Comparison of ENCODE assay signal across 11 cellular contexts in the genomic region with DNA sequence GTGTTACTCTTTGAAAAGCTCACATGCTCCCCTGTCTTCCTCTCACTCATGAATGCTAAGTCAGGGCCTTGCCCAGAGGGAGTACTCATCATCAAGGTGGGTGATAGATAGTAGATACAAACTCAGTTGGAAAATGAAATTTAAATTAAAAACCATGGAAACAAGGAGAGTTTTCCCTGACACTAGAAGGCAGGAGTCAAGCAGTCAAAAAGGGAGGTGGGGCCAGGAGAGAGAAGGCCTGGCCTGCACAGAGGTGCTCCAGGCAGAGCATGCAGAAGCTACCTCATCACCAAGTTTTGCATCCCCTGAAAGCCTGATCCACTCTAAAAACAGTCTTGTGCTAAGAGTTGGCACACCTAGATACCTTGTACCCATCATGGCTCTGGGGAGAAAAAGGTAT.
DNase-seq lines count a peak whose midpoint lies in the region; ATAC-seq and TF ChIP-seq lines count a peak whose summit lies in the region.
"Had no signal": no experiment of that assay in that cellular context is flagged by ENCODE, and none has a peak within 500 bp of the region (broad histone marks: within the 10 kb centered on the region; RNA-seq: fewer than 3 reads in every experiment).

No MANE protein-coding gene starts in this region.

- ATAC-seq in HCT116 (peak; percentile 76), GM18907 (IDR thresholded peaks at IDR 0.05; ENCODE audit: unreplicated experiment) (no peak)
- ATAC-seq: activated naive CD8-positive, alpha-beta T cell treated with anti-CD3 and anti-CD28 coated beads, Interleukin-2, amount 50 U/mL, for 24 hours had no signal

- H3K27me3 ChIP-seq in HCT116 (ENCODE audit: insufficient read depth, low read length): no peaks in the 10 kb centered on the region
- no peaks in the 10 kb centered on the region for H3K27me3 ChIP-seq in kidney epithelial cell (ENCODE audit: control insufficient read depth, insufficient read depth, low read length)
- H3K27me3 ChIP-seq: Peyer's patch had no signal

- no peak for TF ChIP-seq POLR2A in HCT116 (IDR thresholded peaks at IDR 0.05; ENCODE audit: borderline replicate concordance, extremely low read depth, insufficient read depth, insufficient read length)
- TF ChIP-seq POLR2A in erythroblast (IDR thresholded peaks at IDR 0.05; ENCODE audit: low read length): no peak

- H3K79me2 ChIP-seq in HCT116 (ENCODE audit: insufficient read depth, low read length): no peaks in the 10 kb centered on the region

- BruUV-seq in HCT116 (replicated peaks; lab: Mats Ljungman, UMichigan): no TSS peak

- H3K4me1 ChIP-seq in HCT116 (ENCODE audit: control insufficient read depth in 1 of 2, insufficient read depth in 2 of 2, low read length in 2 of 2): no peaks in the 10 kb centered on the region
- H3K4me1 ChIP-seq: Peyer's patch had no signal

- TF ChIP-seq RAD21 in HCT116 (IDR thresholded peaks at IDR 0.05; ENCODE audit: low read depth): peak; percentile 71

- intact Hi-C loops in HCT116 (cut with micrococcal nuclease): loop anchor here (2.0 kb wide), 1 partner anchor 146 kb away; no protein-coding TSS in a partner anchor

- no peak overlapping the region for H2AFZ ChIP-seq in HCT116 (ENCODE audit: low read depth, low read length, poor library complexity, severe bottlenecking)

- POLR2A ChIA-PET in HCT116 (lab: Charles Lee): no interaction called here

- H3K9ac ChIP-seq in HCT116 (ENCODE audit: low read length): no peak overlapping the region

- no peak for DNase-seq in HCT116 (ENCODE audit: low read depth, low spot score)
- DNase-seq in kidney epithelial cell (ENCODE audit: low read depth): no peak
- no peak for DNase-seq in NCI-H2107 (lab: John Stamatoyannopoulos, UW)
- DNase-seq in D341Med (ENCODE audit: low spot score): no peak
- DNase-seq in erythroblast (lab: John Stamatoyannopoulos, UW): no peak
- DNase-seq: activated CD4-positive, alpha-beta T cell treated with anti-CD3 and anti-CD28 coated beads, Interleukin-2, amount 50 U/mL, for 1 hour; activated naive CD8-positive, alpha-beta T cell treated with anti-CD3 and anti-CD28 coated beads, Interleukin-2, amount 50 U/mL, for 24 hours; Peyer's patch had no signal

- no peaks in the 10 kb centered on the region for H4K20me1 ChIP-seq in HCT116 (ENCODE audit: insufficient read depth)

- TF ChIP-seq CTCF in C4-2B (conservative IDR thresholded peaks at IDR 0.05) (peak; percentile 28), HCT116 (IDR thresholded peaks at IDR 0.05 in 2 of 3, conservative IDR thresholded peaks at IDR 0.05 in 1 of 3; ENCODE audit: borderline replicate concordance in 1 of 3, insufficient read depth in 1 of 3, low read depth in 2 of 3, low read length in 2 of 3) (peak; percentile 41 to 58 (median 48); a peak in 5 of 6 replicates), VCaP (conservative IDR thresholded peaks at IDR 0.05) (peak; percentile 62), kidney epithelial cell (IDR thresholded peaks at IDR 0.05; ENCODE audit: insufficient read depth, low read length, poor library complexity, severe bottlenecking) (peak; percentile 35)

- no peaks in the 10 kb centered on the region for H3K36me3 ChIP-seq in HCT116 (ENCODE audit: control insufficient read depth in 1 of 2, insufficient read depth in 2 of 2, low read length in 2 of 2)
- H3K36me3 ChIP-seq in kidney epithelial cell (ENCODE audit: control insufficient read depth, insufficient read depth, low read length): no peaks in the 10 kb centered on the region
- H3K36me3 ChIP-seq: Peyer's patch had no signal

- CTCF ChIA-PET in HCT116 (lab: Charles Lee): interaction anchor here (1.0 kb wide), 1 partner anchor 16 kb away, joined by 3 read pairs; no protein-coding TSS in a partner anchor

- no peak overlapping the region for H3K27ac ChIP-seq in C4-2B
- no peak overlapping the region for H3K27ac ChIP-seq in HCT116 (ENCODE audit: low read depth, low read length)
- H3K27ac ChIP-seq in VCaP: no peak overlapping the region
- H3K27ac ChIP-seq: Peyer's patch had no signal

- no peaks in the 10 kb centered on the region for H3K9me2 ChIP-seq in HCT116 (ENCODE audit: insufficient read depth)

- RAD21 ChIA-PET in HCT116 (lab: Charles Lee; ENCODE audit: low non-redundant PET in 1 of 2, low total read pairs in 2 of 2, uncharacterized antibody in 2 of 2, unreplicated experiment in 2 of 2): interaction anchor here in 1 of 2 experiments (0.5 to 1.3 kb wide), 2 partner anchors 153 to 156 kb away, joined by 3 read pairs; no protein-coding TSS in a partner anchor

- H3K4me2 ChIP-seq in HCT116 (ENCODE audit: low read length): no peak overlapping the region

- H3K4me3 ChIP-seq in HCT116 (replicated peaks in 1 of 2; ENCODE audit: low read depth in 1 of 2, low read length in 2 of 2) (no peak overlapping the region), kidney epithelial cell (ENCODE audit: low read depth, low read length) (no peak overlapping the region)
- H3K4me3 ChIP-seq: Peyer's patch had no signal

- H3K9me3 ChIP-seq in HCT116 (ENCODE audit: control insufficient read depth in 1 of 2, insufficient read depth in 1 of 2, low read depth in 1 of 2, low read length in 2 of 2): no peaks in the 10 kb centered on the region
- H3K9me3 ChIP-seq: Peyer's patch had no signal

TF ChIP-seq in HCT116, 20 proteins besides CTCF, POLR2A, EP300 and RAD21:
- TF ChIP-seq CBX3 (IDR thresholded peaks at IDR 0.05; ENCODE audit: low read depth) (no peak), EZH2 (IDR thresholded peaks at IDR 0.05) (no peak), YY1 (IDR thresholded peaks at IDR 0.05; ENCODE audit: extremely low read depth, insufficient replicate concordance, low read depth, low read length) (no peak), JUND (IDR thresholded peaks at IDR 0.05) (no peak), FOSL1 (IDR thresholded peaks at IDR 0.05; ENCODE audit: low read depth) (no peak), SP1 (IDR thresholded peaks at IDR 0.05; ENCODE audit: low read depth) (no peak), CEBPB (IDR thresholded peaks at IDR 0.05; ENCODE audit: low read depth) (no peak), ZNF274 (IDR thresholded peaks at IDR 0.05; ENCODE audit: low read depth, low read length) (no peak), POLR2AphosphoS5 (IDR thresholded peaks at IDR 0.05; ENCODE audit: low read depth, low read length) (no peak), SIN3A (IDR thresholded peaks at IDR 0.05; ENCODE audit: low read depth) (no peak), ZFX (IDR thresholded peaks at IDR 0.05) (no peak), ELF1 (IDR thresholded peaks at IDR 0.05; ENCODE audit: borderline replicate concordance, low read depth) (no peak)
- TF ChIP-seq, protein P1, sequence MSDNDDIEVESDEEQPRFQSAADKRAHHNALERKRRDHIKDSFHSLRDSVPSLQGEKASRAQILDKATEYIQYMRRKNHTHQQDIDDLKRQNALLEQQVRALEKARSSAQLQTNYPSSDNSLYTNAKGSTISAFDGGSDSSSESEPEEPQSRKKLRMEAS (IDR thresholded peaks at IDR 0.05): no peak
- TF ChIP-seq, protein P2, sequence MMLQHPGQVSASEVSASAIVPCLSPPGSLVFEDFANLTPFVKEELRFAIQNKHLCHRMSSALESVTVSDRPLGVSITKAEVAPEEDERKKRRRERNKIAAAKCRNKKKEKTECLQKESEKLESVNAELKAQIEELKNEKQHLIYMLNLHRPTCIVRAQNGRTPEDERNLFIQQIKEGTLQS (IDR thresholded peaks at IDR 0.05): no peak
- TF ChIP-seq, protein P3, sequence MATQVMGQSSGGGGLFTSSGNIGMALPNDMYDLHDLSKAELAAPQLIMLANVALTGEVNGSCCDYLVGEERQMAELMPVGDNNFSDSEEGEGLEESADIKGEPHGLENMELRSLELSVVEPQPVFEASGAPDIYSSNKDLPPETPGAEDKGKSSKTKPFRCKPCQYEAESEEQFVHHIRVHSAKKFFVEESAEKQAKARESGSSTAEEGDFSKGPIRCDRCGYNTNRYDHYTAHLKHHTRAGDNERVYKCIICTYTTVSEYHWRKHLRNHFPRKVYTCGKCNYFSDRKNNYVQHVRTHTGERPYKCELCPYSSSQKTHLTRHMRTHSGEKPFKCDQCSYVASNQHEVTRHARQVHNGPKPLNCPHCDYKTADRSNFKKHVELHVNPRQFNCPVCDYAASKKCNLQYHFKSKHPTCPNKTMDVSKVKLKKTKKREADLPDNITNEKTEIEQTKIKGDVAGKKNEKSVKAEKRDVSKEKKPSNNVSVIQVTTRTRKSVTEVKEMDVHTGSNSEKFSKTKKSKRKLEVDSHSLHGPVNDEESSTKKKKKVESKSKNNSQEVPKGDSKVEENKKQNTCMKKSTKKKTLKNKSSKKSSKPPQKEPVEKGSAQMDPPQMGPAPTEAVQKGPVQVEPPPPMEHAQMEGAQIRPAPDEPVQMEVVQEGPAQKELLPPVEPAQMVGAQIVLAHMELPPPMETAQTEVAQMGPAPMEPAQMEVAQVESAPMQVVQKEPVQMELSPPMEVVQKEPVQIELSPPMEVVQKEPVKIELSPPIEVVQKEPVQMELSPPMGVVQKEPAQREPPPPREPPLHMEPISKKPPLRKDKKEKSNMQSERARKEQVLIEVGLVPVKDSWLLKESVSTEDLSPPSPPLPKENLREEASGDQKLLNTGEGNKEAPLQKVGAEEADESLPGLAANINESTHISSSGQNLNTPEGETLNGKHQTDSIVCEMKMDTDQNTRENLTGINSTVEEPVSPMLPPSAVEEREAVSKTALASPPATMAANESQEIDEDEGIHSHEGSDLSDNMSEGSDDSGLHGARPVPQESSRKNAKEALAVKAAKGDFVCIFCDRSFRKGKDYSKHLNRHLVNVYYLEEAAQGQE (IDR thresholded peaks at IDR 0.05; ENCODE audit: low read depth): no peak
- TF ChIP-seq, protein P4, sequence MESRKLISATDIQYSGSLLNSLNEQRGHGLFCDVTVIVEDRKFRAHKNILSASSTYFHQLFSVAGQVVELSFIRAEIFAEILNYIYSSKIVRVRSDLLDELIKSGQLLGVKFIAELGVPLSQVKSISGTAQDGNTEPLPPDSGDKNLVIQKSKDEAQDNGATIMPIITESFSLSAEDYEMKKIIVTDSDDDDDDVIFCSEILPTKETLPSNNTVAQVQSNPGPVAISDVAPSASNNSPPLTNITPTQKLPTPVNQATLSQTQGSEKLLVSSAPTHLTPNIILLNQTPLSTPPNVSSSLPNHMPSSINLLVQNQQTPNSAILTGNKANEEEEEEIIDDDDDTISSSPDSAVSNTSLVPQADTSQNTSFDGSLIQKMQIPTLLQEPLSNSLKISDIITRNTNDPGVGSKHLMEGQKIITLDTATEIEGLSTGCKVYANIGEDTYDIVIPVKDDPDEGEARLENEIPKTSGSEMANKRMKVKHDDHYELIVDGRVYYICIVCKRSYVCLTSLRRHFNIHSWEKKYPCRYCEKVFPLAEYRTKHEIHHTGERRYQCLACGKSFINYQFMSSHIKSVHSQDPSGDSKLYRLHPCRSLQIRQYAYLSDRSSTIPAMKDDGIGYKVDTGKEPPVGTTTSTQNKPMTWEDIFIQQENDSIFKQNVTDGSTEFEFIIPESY (IDR thresholded peaks at IDR 0.05; ENCODE audit: extremely low read depth, insufficient replicate concordance, low read length): no peak
TF ChIP-seq in HCT116: peak in this region for 0.
